ENCODE assay signal across 8 cellular contexts in the genomic region with DNA sequence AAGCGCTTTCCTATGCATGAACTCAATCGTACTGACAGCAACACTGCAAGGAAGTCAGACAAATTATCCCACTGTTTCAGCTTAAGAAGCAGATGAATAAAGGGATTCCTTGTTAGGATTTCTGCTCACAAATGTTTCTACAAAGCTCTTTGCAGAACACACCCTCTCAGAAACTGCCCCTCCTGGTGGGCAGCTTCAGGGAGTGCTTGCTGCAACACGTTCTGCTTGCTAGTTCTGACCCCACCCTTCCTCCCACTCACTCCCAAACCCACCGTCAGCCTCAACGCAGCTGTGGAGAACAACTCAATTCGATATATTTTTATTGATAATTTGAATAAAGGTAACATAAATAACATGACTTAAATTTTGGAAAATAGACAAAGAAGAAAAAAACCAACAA.
DNase-seq lines count a peak whose midpoint lies in the region; ATAC-seq, FAIRE-seq and TF ChIP-seq lines count a peak whose summit lies in the region.

No MANE protein-coding gene starts in this region.

- CTCF ChIA-PET in endothelial cell of umbilical vein (lab: Charles Lee): interaction anchor here (0.6 to 1.6 kb wide), 4 partner anchors 350 to 405 kb away, joined by 3 to 16 read pairs (median 4); no protein-coding TSS in a partner anchor

- TF ChIP-seq EP300 in ovary (IDR thresholded peaks at IDR 0.05): no peak

- peaks cover 3% of the 10 kb centered on the region for H3K9me3 Mint-ChIP-seq in activated CD4-positive, alpha-beta T cell treated with anti-CD3 and anti-CD28 coated beads, Interleukin-2, amount 10 ng/mL, durations not matched to agents 24 days and 14 days

- H3K27ac ChIP-seq in endothelial cell of umbilical vein (ENCODE audit: insufficient read depth, low read depth, low read length) (no peak overlapping the region), ovary (no peak overlapping the region)

- intact Hi-C loops in activated CD4-positive, alpha-beta T cell treated with anti-CD3 and anti-CD28 coated beads, Interleukin-2, amount 10 ng/mL, durations not matched to agents 24 days and 14 days (cut with micrococcal nuclease): no loop called here
- intact Hi-C loops in endothelial cell of umbilical vein (cut with micrococcal nuclease): loop anchor here (1.0 to 10.0 kb wide), 2 partner anchors 351 to 404 kb away; no protein-coding TSS in a partner anchor
- intact Hi-C loops in sciatic nerve (cut with DNase I): no loop called here
- intact Hi-C loops in ovary (cut with DNase I): no loop called here

- peaks cover 8% of the 10 kb centered on the region for H3K4me1 Mint-ChIP-seq in activated CD4-positive, alpha-beta T cell treated with anti-CD3 and anti-CD28 coated beads, Interleukin-2, amount 10 ng/mL, durations not matched to agents 24 days and 14 days

- POLR2A ChIA-PET in endothelial cell of umbilical vein (lab: Charles Lee): interaction anchor here (0.6 kb wide), 1 partner anchor 362 kb away, joined by 5 read pairs; no protein-coding TSS in a partner anchor

- H3K36me3 ChIP-seq in endothelial cell of umbilical vein (ENCODE audit: control insufficient read depth in 2 of 2, extremely low read depth in 1 of 2, insufficient read depth in 2 of 2, low read length in 2 of 2): no peaks in the 10 kb centered on the region
- H3K36me3 ChIP-seq in ovary: no peaks in the 10 kb centered on the region

- no peaks in the 10 kb centered on the region for H3K9me3 ChIP-seq in endothelial cell of umbilical vein (replicated peaks; ENCODE audit: control insufficient read depth, insufficient read depth, low read length)
- H3K9me3 ChIP-seq in ovary: no peaks in the 10 kb centered on the region

- H3K9me1 ChIP-seq in endothelial cell of umbilical vein (replicated peaks; ENCODE audit: control insufficient read depth, extremely low read depth, insufficient read depth, low read length): no peaks in the 10 kb centered on the region

- H3K27ac Mint-ChIP-seq in activated CD4-positive, alpha-beta T cell treated with anti-CD3 and anti-CD28 coated beads, Interleukin-2, amount 10 ng/mL, durations not matched to agents 24 days and 14 days: no peak overlapping the region

- BruUV-seq in endothelial cell of umbilical vein (replicated peaks; lab: Mats Ljungman, UMichigan): no TSS peak

- H3K4me1 ChIP-seq in endothelial cell of umbilical vein (ENCODE audit: control insufficient read depth, extremely low read depth, insufficient read depth, low read length) (no peaks in the 10 kb centered on the region), ovary (ENCODE audit: insufficient read depth) (no peaks in the 10 kb centered on the region)

- peak; percentile 48 for DNase-seq in activated CD4-positive, alpha-beta T cell treated with anti-CD3 and anti-CD28 coated beads, Interleukin-2, amount 10 ng/mL, durations not matched to agents 24 days and 14 days
- no peak for DNase-seq in activated CD4-positive, alpha-beta T cell treated with anti-CD3 and anti-CD28 coated beads, Interleukin-2, amount 50 U/mL, for 48 hours
- DNase-seq in NCI-H460 (ENCODE audit: extremely low read depth, low read depth) (peak; percentile 21), endothelial cell of umbilical vein (ENCODE audit: low read depth, low spot score) (peak; percentile 6), sciatic nerve (ENCODE audit: low spot score) (no peak), ovary (no peak)

- H3K36me3 Mint-ChIP-seq in activated CD4-positive, alpha-beta T cell treated with anti-CD3 and anti-CD28 coated beads, Interleukin-2, amount 10 ng/mL, durations not matched to agents 24 days and 14 days (ENCODE audit: low read depth): no peaks in the 10 kb centered on the region

- 62 to 65% (median 64%) methylated on average over 6 of the region's 6 CpGs for WGBS in ovary, 3 donors

- H4K20me1 ChIP-seq in endothelial cell of umbilical vein (replicated peaks; ENCODE audit: control insufficient read depth, extremely low read depth, insufficient read depth, low read length): no peaks in the 10 kb centered on the region

- ATAC-seq in sciatic nerve: peak; percentile 39
- no peak for ATAC-seq in HG03520 (IDR thresholded peaks at IDR 0.05; ENCODE audit: unreplicated experiment)
- no peak for ATAC-seq in HG03439 (IDR thresholded peaks at IDR 0.05; ENCODE audit: unreplicated experiment)

- H3K4me2 ChIP-seq in endothelial cell of umbilical vein (ENCODE audit: insufficient read depth, low read length): no peak overlapping the region

- no peak for TF ChIP-seq CTCF in endothelial cell of umbilical vein (IDR thresholded peaks at IDR 0.05; ENCODE audit: extremely low read depth in 1 of 2, insufficient read depth in 1 of 2, low read depth in 1 of 2, low read length in 2 of 2)
- TF ChIP-seq CTCF in ovary (IDR thresholded peaks at IDR 0.05): no peak

- no peak overlapping the region for H3K9ac ChIP-seq in endothelial cell of umbilical vein (replicated peaks; ENCODE audit: extremely low read depth, insufficient read depth, low read length)

- H3K79me2 ChIP-seq in endothelial cell of umbilical vein (ENCODE audit: control insufficient read depth, insufficient read depth, low read length): no peaks in the 10 kb centered on the region

- no peaks in the 10 kb centered on the region for H3K27me3 Mint-ChIP-seq in activated CD4-positive, alpha-beta T cell treated with anti-CD3 and anti-CD28 coated beads, Interleukin-2, amount 10 ng/mL, durations not matched to agents 24 days and 14 days

- no peak overlapping the region for H3K4me3 Mint-ChIP-seq in activated CD4-positive, alpha-beta T cell treated with anti-CD3 and anti-CD28 coated beads, Interleukin-2, amount 10 ng/mL, durations not matched to agents 24 days and 14 days

- dilution Hi-C loops in endothelial cell of umbilical vein (cut with MboI; ENCODE audit: extremely low pct_ligation_motif_present, low sequenced_read_pairs): no loop called here

- H3K4me3 ChIP-seq in endothelial cell of umbilical vein (replicated peaks in 1 of 3; ENCODE audit: insufficient read depth in 1 of 3, low read depth in 1 of 3, low read length in 3 of 3) (no peak overlapping the region), ovary (no peak overlapping the region)

- FAIRE-seq in endothelial cell of umbilical vein (lab: Jason Lieb, UNC): no peak

- H2AFZ ChIP-seq in endothelial cell of umbilical vein (ENCODE audit: low read depth, low read length): no peak overlapping the region

- TF ChIP-seq POLR2A in endothelial cell of umbilical vein (IDR thresholded peaks at IDR 0.05; ENCODE audit: low read depth, low read length) (no peak), ovary (IDR thresholded peaks at IDR 0.05) (no peak)

- no peaks in the 10 kb centered on the region for H3K27me3 ChIP-seq in endothelial cell of umbilical vein (ENCODE audit: control insufficient read depth in 2 of 2, insufficient read depth in 2 of 2, low read length in 2 of 2)
- H3K27me3 ChIP-seq in ovary: no peaks in the 10 kb centered on the region

TF ChIP-seq in endothelial cell of umbilical vein, 7 proteins besides CTCF, POLR2A, EP300 and RAD21:
- no peak for TF ChIP-seq GATA2 (IDR thresholded peaks at IDR 0.05; ENCODE audit: insufficient read depth, insufficient read length, low read depth, low read length)
- TF ChIP-seq POLR2AphosphoS5 (IDR thresholded peaks at IDR 0.05; ENCODE audit: insufficient read depth, low read depth, low read length): no peak
- no peak for TF ChIP-seq MYC (IDR thresholded peaks at IDR 0.05; ENCODE audit: low read depth, low read length)
- no peak for TF ChIP-seq EZH2 (IDR thresholded peaks at IDR 0.05; ENCODE audit: borderline replicate concordance, low read depth, low read length, severe bottlenecking)
- no peak for TF ChIP-seq JUN (IDR thresholded peaks at IDR 0.05; ENCODE audit: borderline replicate concordance, insufficient read depth, insufficient read length, low read depth)
- TF ChIP-seq, protein P1, sequence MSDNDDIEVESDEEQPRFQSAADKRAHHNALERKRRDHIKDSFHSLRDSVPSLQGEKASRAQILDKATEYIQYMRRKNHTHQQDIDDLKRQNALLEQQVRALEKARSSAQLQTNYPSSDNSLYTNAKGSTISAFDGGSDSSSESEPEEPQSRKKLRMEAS (IDR thresholded peaks at IDR 0.05; ENCODE audit: insufficient read depth, insufficient read length): no peak
- TF ChIP-seq FOS (IDR thresholded peaks at IDR 0.05; ENCODE audit: borderline replicate concordance, insufficient read depth, low read length): no peak

Comparison
In these comparisons a context has a peak if more than half of its experiments do, and no peak if none do; other contexts are left out.
1. DNase-seq: peak in activated CD4-positive, alpha-beta T cell treated with anti-CD3 and anti-CD28 coated beads, Interleukin-2, amount 10 ng/mL, durations not matched to agents 24 days and 14 days (single experiment), NCI-H460 (single experiment) and endothelial cell of umbilical vein (single experiment); none in activated CD4-positive, alpha-beta T cell treated with anti-CD3 and anti-CD28 coated beads, Interleukin-2, amount 50 U/mL, for 48 hours (0 of 2), sciatic nerve (single experiment) and ovary (0 of 5).